8 cellular contexts compared by ENCODE assay signal in the genomic region with DNA sequence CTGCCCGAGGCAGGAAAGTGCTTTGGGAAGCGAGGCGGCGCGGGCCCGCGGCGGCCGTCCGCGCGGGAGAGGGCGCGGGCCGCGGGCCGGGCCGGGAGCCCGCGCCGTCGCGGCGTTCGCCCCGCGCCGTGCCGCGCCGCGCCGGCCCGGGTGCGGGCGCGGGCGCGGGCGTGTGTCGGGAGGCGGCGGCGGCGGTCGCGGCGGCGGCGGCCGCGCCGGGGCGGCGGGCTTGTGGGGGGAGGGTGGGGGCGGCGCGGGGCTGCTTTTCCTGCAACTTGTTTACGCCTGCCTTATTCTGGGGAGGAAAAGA. TPM values are rescaled to one million over a fixed set of nuclear protein-coding genes. Genes with fewer than 3 reads are reported as not detected.
A peak's percentile ranks its signal among the peaks of the same experiment; 100 is the strongest.
DNase-seq lines count a peak whose midpoint lies in the region; ATAC-seq and TF ChIP-seq lines count a peak whose summit lies in the region.

No MANE protein-coding gene starts in this region.

- WGBS in tibial nerve, 2 donors, result 1 to 9% methylated on average over 7 to 28 of the region's 59 CpGs

- no peak for DNase-seq in activated T-cell treated with anti-CD3 and anti-CD28 coated beads, Interleukin-2, amount 50 U/mL, for 24 hours
- DNase-seq in activated T-cell treated with anti-CD3 and anti-CD28 coated beads, Interleukin-2, amount 50 U/mL, for 48 hours, result no peak
- DNase-seq in activated naive CD8-positive, alpha-beta T cell treated with anti-CD3 and anti-CD28 coated beads, Interleukin-2, amount 50 U/mL, for 24 hours, result peak; percentile 8
- DNase-seq in kidney epithelial cell (ENCODE audit: low read depth), result no peak
- DNase-seq in tibial nerve (ENCODE audit: low spot score in 2 of 2), result no peak
- no peak for DNase-seq in stimulated activated CD4-positive, alpha-beta T cell treated with anti-CD3 and anti-CD28 coated beads, Interleukin-4, amount 100 ng/mL, for 1 hour
- DNase-seq in Ammon's horn (ENCODE audit: low spot score), result no peak

- no peaks in the 10 kb centered on the region for H3K36me3 ChIP-seq in kidney epithelial cell (ENCODE audit: control insufficient read depth, insufficient read depth, low read length)
- H3K36me3 ChIP-seq in tibial nerve, result no peaks in the 10 kb centered on the region

- H3K4me3 Mint-ChIP-seq in activated T-cell treated with anti-CD3 and anti-CD28 coated beads, Interleukin-2, amount 50 U/mL, for 24 hours, result peak overlapping the region; percentile 87
- peak overlapping the region; percentile 79 for H3K4me3 Mint-ChIP-seq in activated naive CD8-positive, alpha-beta T cell treated with anti-CD3 and anti-CD28 coated beads, Interleukin-2, amount 50 U/mL, for 24 hours

- no peak for TF ChIP-seq EP300 in tibial nerve (IDR thresholded peaks at IDR 0.05)

- H3K4me3 ChIP-seq in kidney epithelial cell (ENCODE audit: low read depth, low read length), result peak overlapping the region; percentile 95
- H3K4me3 ChIP-seq in tibial nerve, result peak overlapping the region; percentile 66 to 96 (median 84)

- no peaks in the 10 kb centered on the region for H3K9me3 Mint-ChIP-seq in activated T-cell treated with anti-CD3 and anti-CD28 coated beads, Interleukin-2, amount 50 U/mL, for 24 hours
- no peaks in the 10 kb centered on the region for H3K9me3 Mint-ChIP-seq in activated naive CD8-positive, alpha-beta T cell treated with anti-CD3 and anti-CD28 coated beads, Interleukin-2, amount 50 U/mL, for 24 hours

- peaks cover 0 to 12% (median 0%) of the 10 kb centered on the region in 4 donors for H3K4me1 ChIP-seq in tibial nerve

- no peaks in the 10 kb centered on the region for H3K9me3 ChIP-seq in tibial nerve

- H3K27ac ChIP-seq in tibial nerve, result peak overlapping the region; percentile 85 to 93 (median 92)

- H3K27ac Mint-ChIP-seq in activated T-cell treated with anti-CD3 and anti-CD28 coated beads, Interleukin-2, amount 50 U/mL, for 24 hours, result peak overlapping the region; percentile 84
- H3K27ac Mint-ChIP-seq in activated naive CD8-positive, alpha-beta T cell treated with anti-CD3 and anti-CD28 coated beads, Interleukin-2, amount 50 U/mL, for 24 hours, result no peak overlapping the region

- TF ChIP-seq CTCF in kidney epithelial cell (IDR thresholded peaks at IDR 0.05; ENCODE audit: insufficient read depth, low read length, poor library complexity, severe bottlenecking), result no peak
- TF ChIP-seq CTCF in tibial nerve (IDR thresholded peaks at IDR 0.05), result no peak

- no peaks in the 10 kb centered on the region for H3K27me3 ChIP-seq in kidney epithelial cell (ENCODE audit: control insufficient read depth, insufficient read depth, low read length)
- no peaks in the 10 kb centered on the region for H3K27me3 ChIP-seq in tibial nerve

- H3K27me3 Mint-ChIP-seq in activated T-cell treated with anti-CD3 and anti-CD28 coated beads, Interleukin-2, amount 50 U/mL, for 24 hours, result no peaks in the 10 kb centered on the region
- no peaks in the 10 kb centered on the region for H3K27me3 Mint-ChIP-seq in activated naive CD8-positive, alpha-beta T cell treated with anti-CD3 and anti-CD28 coated beads, Interleukin-2, amount 50 U/mL, for 24 hours

- ATAC-seq in activated naive CD8-positive, alpha-beta T cell treated with anti-CD3 and anti-CD28 coated beads, Interleukin-2, amount 50 U/mL, for 24 hours, result no peak
- ATAC-seq in HG02610 (IDR thresholded peaks at IDR 0.05; ENCODE audit: unreplicated experiment), result no peak

- no peak for TF ChIP-seq POLR2A in tibial nerve (IDR thresholded peaks at IDR 0.05)

- H3K4me1 Mint-ChIP-seq in activated T-cell treated with anti-CD3 and anti-CD28 coated beads, Interleukin-2, amount 50 U/mL, for 24 hours (ENCODE audit: low read depth), result peaks cover 34% of the 10 kb centered on the region
- peaks cover 38% of the 10 kb centered on the region for H3K4me1 Mint-ChIP-seq in activated naive CD8-positive, alpha-beta T cell treated with anti-CD3 and anti-CD28 coated beads, Interleukin-2, amount 50 U/mL, for 24 hours

- peaks cover 16% of the 10 kb centered on the region for H3K36me3 Mint-ChIP-seq in activated T-cell treated with anti-CD3 and anti-CD28 coated beads, Interleukin-2, amount 50 U/mL, for 24 hours (ENCODE audit: low read depth)
- H3K36me3 Mint-ChIP-seq in activated naive CD8-positive, alpha-beta T cell treated with anti-CD3 and anti-CD28 coated beads, Interleukin-2, amount 50 U/mL, for 24 hours (ENCODE audit: low read depth), result peaks cover 4% of the 10 kb centered on the region

RNA-seq across cellular contexts. Expression of gene L3MBTL3, which starts 1.4 kb away (rescaled TPM):
- total RNA-seq in kidney epithelial cell (9.5 and 10.3 TPM in 2 replicates), tibial nerve (10 to 100 TPM; 12.3 to 17.3 (median 14.4) TPM)
